17 cellular contexts compared by ENCODE assay signal in genomic region chr2:126643972-126644371, GRCh38. TPM values are rescaled to one million over a fixed set of nuclear protein-coding genes. Genes with fewer than 3 reads are reported as not detected.
DNase-seq lines count a peak whose midpoint lies in the region; ATAC-seq and TF ChIP-seq lines count a peak whose summit lies in the region.
"Had no signal": no experiment of that assay in that cellular context is flagged by ENCODE, and none has a peak within 500 bp of the region (broad histone marks: within the 10 kb centered on the region; RNA-seq: fewer than 3 reads in every experiment).

No MANE protein-coding gene starts in this region.

- intact Hi-C loops in activated B cell treated with CpG ODN at 0.5 μM for 24 hours (cut with micrococcal nuclease): loop anchor here (1.0 kb wide), 1 partner anchor 13 kb away; no protein-coding TSS in a partner anchor
- intact Hi-C loops in mucosa of descending colon (cut with DNase I, micrococcal nuclease): no loop called here

- no peaks in the 10 kb centered on the region for H3K36me3 Mint-ChIP-seq in activated B cell treated with CpG ODN at 0.5 μM for 24 hours (ENCODE audit: low read depth)
- H3K36me3 Mint-ChIP-seq in naive B cell: peaks cover 0 to 8% of the 10 kb centered on the region in 2 donors
- peaks cover 6 to 10% of the 10 kb centered on the region in 2 donors for H3K36me3 Mint-ChIP-seq in stimulated activated naive B cell treated with anti-CD40 and anti-IgM and Interleukin-4, amounts not matched to agents 10 μg/mL and 1 μg/mL and 100 μg/mL, for 72 hours

- H3K27ac Mint-ChIP-seq in activated B cell treated with CpG ODN at 0.5 μM for 24 hours: peak overlapping the region; percentile 86
- peak overlapping the region; percentile 7 to 98 (median 94) for H3K27ac Mint-ChIP-seq in naive B cell
- peak overlapping the region; percentile 97 for H3K27ac Mint-ChIP-seq in stimulated activated naive B cell treated with anti-CD40 and anti-IgM and Interleukin-4, amounts not matched to agents 10 μg/mL and 1 μg/mL and 100 μg/mL, for 72 hours

- peaks cover 1% of the 10 kb centered on the region for H3K9me3 Mint-ChIP-seq in activated B cell treated with CpG ODN at 0.5 μM for 24 hours
- peaks cover 0 to 4% (median 3%) of the 10 kb centered on the region in 7 donors for H3K9me3 Mint-ChIP-seq in naive B cell
- peaks cover 3 to 12% of the 10 kb centered on the region in 2 donors for H3K9me3 Mint-ChIP-seq in stimulated activated naive B cell treated with anti-CD40 and anti-IgM and Interleukin-4, amounts not matched to agents 10 μg/mL and 1 μg/mL and 100 μg/mL, for 72 hours

- H3K4me1 ChIP-seq in mucosa of descending colon (ENCODE audit: low read depth): no peaks in the 10 kb centered on the region
- H3K4me1 ChIP-seq: BE2C had no signal

- ATAC-seq in activated B cell treated with CpG ODN at 0.5 μM for 24 hours (ENCODE audit: low read depth): no peak
- no peak for ATAC-seq in naive B cell (ENCODE audit: low read depth in 2 of 2)
- ATAC-seq in stimulated activated naive B cell treated with anti-CD40 and anti-IgM and Interleukin-4, amounts not matched to agents 10 μg/mL and 1 μg/mL and 100 μg/mL, for 72 hours (replicated peaks): no peak
- ATAC-seq in mucosa of descending colon: no peak

- H3K4me1 Mint-ChIP-seq in activated B cell treated with CpG ODN at 0.5 μM for 24 hours: peaks cover 19% of the 10 kb centered on the region
- peaks cover 20 to 26% (median 25%) of the 10 kb centered on the region in 3 donors for H3K4me1 Mint-ChIP-seq in naive B cell
- peaks cover 21 to 28% of the 10 kb centered on the region in 2 donors for H3K4me1 Mint-ChIP-seq in stimulated activated naive B cell treated with anti-CD40 and anti-IgM and Interleukin-4, amounts not matched to agents 10 μg/mL and 1 μg/mL and 100 μg/mL, for 72 hours

- no peak for TF ChIP-seq CTCF in GM10248 (IDR thresholded peaks at IDR 0.05; ENCODE audit: control extremely low read depth, extremely low read depth, low read depth, missing control alignments)
- TF ChIP-seq CTCF in activated B cell treated with CpG ODN at 0.5 μM for 24 hours (IDR thresholded peaks at IDR 0.05): no peak
- no peak for TF ChIP-seq CTCF in mucosa of descending colon (IDR thresholded peaks at IDR 0.05)

- H3K4me3 Mint-ChIP-seq in activated B cell treated with CpG ODN at 0.5 μM for 24 hours (no peak overlapping the region), naive B cell (peak overlapping the region in 2 of 8 donors; percentile 65 to 80)
- peak overlapping the region; percentile 18 to 39 for H3K4me3 Mint-ChIP-seq in stimulated activated naive B cell treated with anti-CD40 and anti-IgM and Interleukin-4, amounts not matched to agents 10 μg/mL and 1 μg/mL and 100 μg/mL, for 72 hours

- H3K4me3 ChIP-seq in mucosa of descending colon: no peak overlapping the region

- no peaks in the 10 kb centered on the region for H3K27me3 Mint-ChIP-seq in activated B cell treated with CpG ODN at 0.5 μM for 24 hours
- no peaks in the 10 kb centered on the region for H3K27me3 Mint-ChIP-seq in naive B cell
- no peaks in the 10 kb centered on the region for H3K27me3 Mint-ChIP-seq in stimulated activated naive B cell treated with anti-CD40 and anti-IgM and Interleukin-4, amounts not matched to agents 10 μg/mL and 1 μg/mL and 100 μg/mL, for 72 hours

- no peaks in the 10 kb centered on the region for H3K36me3 ChIP-seq in mucosa of descending colon (ENCODE audit: low read depth)
- H3K36me3 ChIP-seq: BE2C had no signal

- POLR2A ChIA-PET in GM10248 (lab: Yijun Ruan, JAX): no interaction called here
- POLR2A ChIA-PET in activated B cell treated with CpG ODN at 0.5 μM for 24 hours (lab: Charles Lee): interaction anchor here (1.1 to 1.6 kb wide), 2 partner anchors 12 to 15 kb away, joined by 3 to 8 read pairs; partner anchors contain the start of gene GYPC

- CTCF ChIA-PET in GM10248 (lab: Yijun Ruan, JAX): interaction anchor here (0.7 to 1.8 kb wide), 3 partner anchors 9 to 12 kb away, joined by 3 to 8 read pairs (median 8); no protein-coding TSS in a partner anchor
- CTCF ChIA-PET in activated B cell treated with CpG ODN at 0.5 μM for 24 hours (lab: Charles Lee): interaction anchor here (1.1 kb wide), 1 partner anchor 10 kb away, joined by 5 read pairs; no protein-coding TSS in a partner anchor

- no peaks in the 10 kb centered on the region for H3K9me3 ChIP-seq in mucosa of descending colon
- H3K9me3 ChIP-seq: BE2C had no signal

- DNase-seq in GM10248 (ENCODE audit: extremely low spot score) (peak; percentile 5), activated B cell treated with CpG ODN at 0.5 μM for 24 hours (no peak), naive B cell (no peak), NCI-H82 treated with DMSO at 0.1 percent for 48 hours (lab: John Stamatoyannopoulos, UW; ENCODE audit: unreplicated experiment) (no peak), T-helper 2 cell (no peak), mucosa of descending colon (no peak)
- DNase-seq in stimulated activated naive B cell treated with anti-CD40 and anti-IgM and Interleukin-4, amounts not matched to agents 10 μg/mL and 1 μg/mL and 100 μg/mL, for 72 hours: no peak
- DNase-seq: BE2C, GF-D8, GOT3, MM.1S, NCI-H1105, NCI-H187, NCI-H526 treated with DMSO at 0.1 percent for 48 hours, RPMI8226, SIG-M5 had no signal

RNA-seq across cellular contexts. Expression of gene GYPC, which starts 12.0 kb away (rescaled TPM):
- 48.1 and 50.1 TPM in 2 replicates for total RNA-seq in activated B cell treated with CpG ODN at 0.5 μM for 24 hours
- 100 to 1,000 TPM; 110 to 134 (median 116) TPM for polyA plus RNA-seq in naive B cell (ENCODE audit: low read depth in 6 of 6)
- total RNA-seq in mucosa of descending colon: 10 to 100 TPM in 2 of 3 donors, 1 to 10 TPM in 1; 6.3 to 67.8 (median 14.3) TPM
- total RNA-seq: HT-29 had no signal
